ENCODE assay signal across 8 cellular contexts in the genomic region with DNA sequence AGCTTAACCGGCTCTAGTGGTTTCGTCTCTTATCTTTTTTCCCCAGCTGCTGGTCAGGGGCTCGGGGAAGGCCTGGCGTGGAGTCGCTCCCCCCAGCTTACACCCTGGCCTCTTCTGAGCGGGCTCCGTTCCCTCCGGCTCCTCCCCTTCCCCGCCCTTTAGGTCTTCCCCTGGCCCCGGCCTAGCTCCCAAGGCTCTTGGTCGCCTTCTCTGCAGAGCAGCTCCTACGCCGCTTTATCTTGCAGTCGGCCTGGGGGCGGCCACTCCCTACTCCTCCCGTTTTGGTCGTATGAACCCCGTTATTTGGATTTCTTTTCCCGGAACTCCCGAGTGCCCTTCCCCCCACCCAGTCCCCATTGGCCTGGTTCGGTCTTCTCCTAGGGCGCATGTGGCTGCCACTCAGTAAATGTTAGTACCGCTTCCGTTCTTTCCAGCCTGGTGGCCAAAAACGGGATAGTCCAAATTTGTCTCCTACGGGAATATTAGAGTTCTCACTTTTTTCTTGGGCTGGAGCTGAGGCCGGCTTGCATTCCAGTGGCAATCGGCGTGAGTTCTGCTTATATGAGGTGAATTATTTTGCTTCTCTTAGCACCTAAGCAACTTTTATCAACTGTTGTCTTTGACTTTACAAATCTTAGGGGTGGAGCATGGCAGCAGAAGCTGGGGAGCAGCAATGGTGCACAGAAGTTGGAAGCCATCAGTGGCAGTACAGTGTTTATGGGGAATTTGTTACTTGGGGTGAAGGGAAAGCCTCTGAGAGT. TPM values are rescaled to one million over a fixed set of nuclear protein-coding genes. Genes with fewer than 3 reads are reported as not detected.
DNase-seq lines count a peak whose midpoint lies in the region; ATAC-seq and TF ChIP-seq lines count a peak whose summit lies in the region.

No MANE protein-coding gene starts in this region.

- peak overlapping the region; percentile 100 for H3K27ac Mint-ChIP-seq in activated B cell treated with CpG ODN at 0.5 μM for 24 hours
- peak overlapping the region; percentile 99 for H3K27ac Mint-ChIP-seq in nephron progenitor cell

- H3K79me2 ChIP-seq in fibroblast of lung (ENCODE audit: control insufficient read depth, insufficient read depth, low read length) = peaks cover 48% of the 10 kb centered on the region

- ATAC-seq in GM19395 (IDR thresholded peaks at IDR 0.05; ENCODE audit: unreplicated experiment) = peak; percentile 66
- peak; percentile 62 for ATAC-seq in HG03432 (IDR thresholded peaks at IDR 0.05; ENCODE audit: unreplicated experiment)
- ATAC-seq in activated B cell treated with CpG ODN at 0.5 μM for 24 hours (ENCODE audit: low read depth) = peak; percentile 58

- peak overlapping the region; percentile 98 for H3K27ac ChIP-seq in fibroblast of lung (ENCODE audit: insufficient read depth, low read length)

- H3K27me3 Mint-ChIP-seq in activated B cell treated with CpG ODN at 0.5 μM for 24 hours (no peaks in the 10 kb centered on the region), nephron progenitor cell (ENCODE audit: low read depth, poor library complexity) (no peaks in the 10 kb centered on the region)

- intact Hi-C loops in activated B cell treated with CpG ODN at 0.5 μM for 24 hours (cut with micrococcal nuclease) = loop anchor here (1.0 to 5.0 kb wide), 11 partner anchors 8 to 1253 kb away; partner anchors contain the start of genes AGO3, KIAA0319L, NCDN and SFPQ

- peak; percentile 82 for DNase-seq in DMS 273 treated with DMSO at 0.1 percent for 48 hours (lab: John Stamatoyannopoulos, UW)
- DNase-seq in NCI-H2227 treated with DMSO at 0.1 percent for 48 hours (lab: John Stamatoyannopoulos, UW) = peak; percentile 92
- no peak for DNase-seq in activated B cell treated with CpG ODN at 0.5 μM for 24 hours
- peak; percentile 84 to 86 for DNase-seq in fibroblast of lung (ENCODE audit: low read depth in 2 of 2)
- peak; percentile 76 for DNase-seq in nephron progenitor cell
- no peak for DNase-seq in putamen (ENCODE audit: low spot score)

- TF ChIP-seq CTCF in activated B cell treated with CpG ODN at 0.5 μM for 24 hours (IDR thresholded peaks at IDR 0.05) (no peak), fibroblast of lung (conservative IDR thresholded peaks at IDR 0.05 in 1 of 2, IDR thresholded peaks at IDR 0.05 in 1 of 2; ENCODE audit: low read depth in 1 of 2, low read length in 2 of 2) (peak; percentile 37 to 48), nephron progenitor cell (IDR thresholded peaks at IDR 0.05) (peak; percentile 49)

- H3K4me3 ChIP-seq in fibroblast of lung (replicated peaks in 1 of 4; ENCODE audit: control extremely low read depth in 1 of 4, insufficient read depth in 1 of 4, low read depth in 3 of 4, low read length in 4 of 4) = peak overlapping the region; percentile 83 to 98 (median 92)

- H4K20me1 ChIP-seq in fibroblast of lung (ENCODE audit: control insufficient read depth, extremely low read depth, insufficient read depth, low read length) = no peaks in the 10 kb centered on the region

- H3K36me3 Mint-ChIP-seq in activated B cell treated with CpG ODN at 0.5 μM for 24 hours (ENCODE audit: low read depth) (peaks cover 50% of the 10 kb centered on the region), nephron progenitor cell (ENCODE audit: low read depth) (peaks cover 31% of the 10 kb centered on the region)

- peaks cover 3% of the 10 kb centered on the region for H3K36me3 ChIP-seq in fibroblast of lung (ENCODE audit: control insufficient read depth, insufficient read depth, low read length)

- peaks cover 3% of the 10 kb centered on the region for H3K4me1 ChIP-seq in fibroblast of lung (ENCODE audit: control insufficient read depth, extremely low read depth, insufficient read depth, low read length)

- CTCF ChIA-PET in activated B cell treated with CpG ODN at 0.5 μM for 24 hours (lab: Charles Lee) = interaction anchor here (0.9 to 2.9 kb wide), 8 partner anchors 8 to 162 kb away, joined by 3 to 13 read pairs (median 4); no protein-coding TSS in a partner anchor

- H3K9me3 ChIP-seq in fibroblast of lung (ENCODE audit: control insufficient read depth, insufficient read depth, low read depth, low read length) = no peaks in the 10 kb centered on the region

- H3K4me1 Mint-ChIP-seq in activated B cell treated with CpG ODN at 0.5 μM for 24 hours = peaks cover 36% of the 10 kb centered on the region
- H3K4me1 Mint-ChIP-seq in nephron progenitor cell = peaks cover 30% of the 10 kb centered on the region

- POLR2A ChIA-PET in activated B cell treated with CpG ODN at 0.5 μM for 24 hours (lab: Charles Lee) = interaction anchor here (0.6 to 4.2 kb wide), 27 partner anchors 9 to 1583 kb away, joined by 3 to 62 read pairs (median 6); partner anchors contain the start of genes AGO3, C1orf122, MAP7D1 and MRPS15

- H2AFZ ChIP-seq in fibroblast of lung (ENCODE audit: low read length) = peak overlapping the region; percentile 64

- H3K9ac ChIP-seq in fibroblast of lung (ENCODE audit: insufficient read depth, low read length) = peak overlapping the region; percentile 99

- peak overlapping the region; percentile 99 for H3K4me3 Mint-ChIP-seq in activated B cell treated with CpG ODN at 0.5 μM for 24 hours
- H3K4me3 Mint-ChIP-seq in nephron progenitor cell = peak overlapping the region; percentile 92

- H3K4me2 ChIP-seq in fibroblast of lung (ENCODE audit: extremely low read depth, insufficient read depth, low read length) = peak overlapping the region; percentile 93

- H3K27me3 ChIP-seq in fibroblast of lung (ENCODE audit: control insufficient read depth, insufficient read depth, low read length) = no peaks in the 10 kb centered on the region

- no peaks in the 10 kb centered on the region for H3K9me3 Mint-ChIP-seq in activated B cell treated with CpG ODN at 0.5 μM for 24 hours
- no peaks in the 10 kb centered on the region for H3K9me3 Mint-ChIP-seq in nephron progenitor cell

RNA-seq across cellular contexts. Expression of gene THRAP3, which starts 0.5 kb away (rescaled TPM):
- 142 and 145 TPM in 2 replicates for total RNA-seq in activated B cell treated with CpG ODN at 0.5 μM for 24 hours
- total RNA-seq in fibroblast of lung = 67.5 and 92.5 TPM in 2 replicates
- 96.4 and 97.5 TPM in 2 replicates for polyA plus RNA-seq in fibroblast of lung
- polyA plus RNA-seq in fibroblast of lung (2012) = 69.5 and 80.1 TPM in 2 replicates
- polyA minus RNA-seq in fibroblast of lung (ENCODE audit: low replicate concordance) = 46.3 and 51.7 TPM in 2 replicates

Comparison
In these comparisons a context has a peak if more than half of its experiments do, and no peak if none do; other contexts are left out.
1. DNase-seq: peak in DMS 273 treated with DMSO at 0.1 percent for 48 hours (single experiment), NCI-H2227 treated with DMSO at 0.1 percent for 48 hours (single experiment), fibroblast of lung (2 of 2) and nephron progenitor cell (single experiment); none in activated B cell treated with CpG ODN at 0.5 μM for 24 hours (single experiment) and putamen (single experiment).
2. Peak in every context shown above with its lines, with median percentiles within 50 percentile points of each other: ATAC-seq.